Comparison of ENCODE assay signal across 8 cellular contexts in genomic region chr19:3276341-3276799, GRCh38.
A peak's percentile ranks its signal among the peaks of the same experiment; 100 is the strongest.
DNase-seq lines count a peak whose midpoint lies in the region; TF ChIP-seq lines count a peak whose summit lies in the region.

No MANE protein-coding gene starts in this region.

- no peaks in the 10 kb centered on the region for H3K36me3 ChIP-seq in GM06990 (ENCODE audit: control insufficient read depth, insufficient read depth, low read length)

- no peaks in the 10 kb centered on the region; the same call in 1 of the 2 replicates for H3K27me3 ChIP-seq in GM06990 (replicated peaks; ENCODE audit: control insufficient read depth, insufficient read depth, low read length)

- TF ChIP-seq CTCF in GM06990 (IDR thresholded peaks at IDR 0.05; ENCODE audit: insufficient read depth, low read length, poor library complexity, severe bottlenecking), result no peak

- DNase-seq in GM06990 (ENCODE audit: extremely low read depth, insufficient read length) (no peak), NCI-H2171 treated with DMSO at 0.1 percent for 48 hours (lab: John Stamatoyannopoulos, UW) (peak; percentile 93), iPS-NIHi11 (ENCODE audit: low spot score) (peak; percentile 87), UCSD-AML1 (lab: John Stamatoyannopoulos, UW; ENCODE audit: unreplicated experiment) (no peak), NCI-H69 (lab: John Stamatoyannopoulos, UW) (no peak), KG1 (lab: John Stamatoyannopoulos, UW) (no peak)
- DNase-seq in activated CD8-positive, alpha-beta memory T cell treated with anti-CD3 and anti-CD28 coated beads, Interleukin-2, amount 50 U/mL, for 48 hours, result peak; percentile 70
- peak; percentile 48 for DNase-seq in stimulated activated naive CD4-positive, alpha-beta T cell treated with Interleukin-2 at 50 U/mL for 16 hours (lab: John Stamatoyannopoulos, UW)

- H3K4me3 ChIP-seq in GM06990 (replicated peaks; ENCODE audit: low read depth, low read length), result peak overlapping the region; percentile 14; the same call in 1 of the 2 replicates

Comparison
In these comparisons a context has a peak if more than half of its experiments do, and no peak if none do; other contexts are left out.
1. DNase-seq: peak in NCI-H2171 treated with DMSO at 0.1 percent for 48 hours (single experiment), activated CD8-positive, alpha-beta memory T cell treated with anti-CD3 and anti-CD28 coated beads, Interleukin-2, amount 50 U/mL, for 48 hours (single experiment), iPS-NIHi11 (single experiment) and stimulated activated naive CD4-positive, alpha-beta T cell treated with Interleukin-2 at 50 U/mL for 16 hours (single experiment); none in GM06990 (single experiment), UCSD-AML1 (single experiment), NCI-H69 (single experiment) and KG1 (single experiment).